25 cellular contexts compared by ENCODE assay signal in genomic region chr15:31591908-31592307, GRCh38.
"Had no signal": no experiment of that assay in that cellular context is flagged by ENCODE, and none has a peak within 500 bp of the region (broad histone marks: within the 10 kb centered on the region; RNA-seq: fewer than 3 reads in every experiment).

No MANE protein-coding gene starts in this region.

- H3K9me3 ChIP-seq: left ventricle myocardium inferior, pancreas, prostate gland, testis, thyroid gland, transverse colon, upper lobe of left lung, vagina had no signal

- FAIRE-seq: pancreas had no signal

- H3K36me3 ChIP-seq: left ventricle myocardium inferior, pancreas, prostate gland, stomach, thyroid gland, transverse colon, upper lobe of left lung, vagina had no signal

- H3K27ac ChIP-seq: left ventricle myocardium inferior, pancreas, prostate gland, skin epidermis, stomach, testis, thyroid gland, transverse colon, upper lobe of left lung, vagina had no signal

- H3K4me3 ChIP-seq: left ventricle myocardium inferior, lung, pancreas, prostate gland, skin epidermis, stomach, testis, thyroid gland, transverse colon, upper lobe of left lung, vagina had no signal

- H3K4me1 ChIP-seq: left ventricle myocardium inferior, pancreas, prostate gland, stomach, testis, thyroid gland, transverse colon, upper lobe of left lung, vagina had no signal

- ATAC-seq: naive thymus-derived CD8-positive, alpha-beta T cell; pancreas; right cardiac atrium; sciatic nerve; stimulated activated naive B cell treated with anti-CD40 and anti-IgM and Interleukin-4, amounts not matched to agents 10 μg/mL and 1 μg/mL and 100 μg/mL, for 72 hours; stimulated activated naive CD8-positive, alpha-beta T cell treated with anti-CD3 and anti-CD28 coated beads, Interleukin-15, Interleukin-2, amounts not matched to agents 100 U/mL and 50 U/mL, for 24 hours had no signal

- H3K27me3 ChIP-seq: pancreas, stomach, testis, thyroid gland, transverse colon, upper lobe of left lung, vagina had no signal

- DNase-seq: islet precursor cell; left ventricle myocardium inferior; midbrain; naive thymus-derived CD8-positive, alpha-beta T cell; nucleus accumbens; pancreas; posterior cingulate gyrus; retina; right cardiac atrium; stimulated activated CD4-positive, alpha-beta T cell treated with anti-CD3 and anti-CD28 coated beads, Interleukin-12 subunit alpha, Interleukin-12 subunit beta, amount 100 ng/mL, for 4 hours; stimulated activated CD4-positive, alpha-beta T cell treated with anti-CD3 and anti-CD28 coated beads, Interleukin-15, amount 100 ng/mL, for 24 hours; stimulated activated CD4-positive, alpha-beta T cell treated with anti-CD3 and anti-CD28 coated beads, Interleukin-2, amount 100 ng/mL, for 24 hours; stimulated activated CD4-positive, alpha-beta T cell treated with anti-CD3 and anti-CD28 coated beads, Interleukin-4, amount 100 ng/mL, for 1 hour; stimulated activated naive B cell treated with anti-CD40 and anti-IgM and Interleukin-4, amounts not matched to agents 10 μg/mL and 1 μg/mL and 100 μg/mL, for 72 hours; stimulated activated naive CD8-positive, alpha-beta T cell treated with anti-CD3 and anti-CD28 coated beads, Interleukin-15, Interleukin-2, amounts not matched to agents 100 U/mL and 50 U/mL, for 24 hours; stomach; testis; thyroid gland; transverse colon; upper lobe of left lung had no signal
